ENCODE assay signal across 8 cellular contexts in the genomic region with DNA sequence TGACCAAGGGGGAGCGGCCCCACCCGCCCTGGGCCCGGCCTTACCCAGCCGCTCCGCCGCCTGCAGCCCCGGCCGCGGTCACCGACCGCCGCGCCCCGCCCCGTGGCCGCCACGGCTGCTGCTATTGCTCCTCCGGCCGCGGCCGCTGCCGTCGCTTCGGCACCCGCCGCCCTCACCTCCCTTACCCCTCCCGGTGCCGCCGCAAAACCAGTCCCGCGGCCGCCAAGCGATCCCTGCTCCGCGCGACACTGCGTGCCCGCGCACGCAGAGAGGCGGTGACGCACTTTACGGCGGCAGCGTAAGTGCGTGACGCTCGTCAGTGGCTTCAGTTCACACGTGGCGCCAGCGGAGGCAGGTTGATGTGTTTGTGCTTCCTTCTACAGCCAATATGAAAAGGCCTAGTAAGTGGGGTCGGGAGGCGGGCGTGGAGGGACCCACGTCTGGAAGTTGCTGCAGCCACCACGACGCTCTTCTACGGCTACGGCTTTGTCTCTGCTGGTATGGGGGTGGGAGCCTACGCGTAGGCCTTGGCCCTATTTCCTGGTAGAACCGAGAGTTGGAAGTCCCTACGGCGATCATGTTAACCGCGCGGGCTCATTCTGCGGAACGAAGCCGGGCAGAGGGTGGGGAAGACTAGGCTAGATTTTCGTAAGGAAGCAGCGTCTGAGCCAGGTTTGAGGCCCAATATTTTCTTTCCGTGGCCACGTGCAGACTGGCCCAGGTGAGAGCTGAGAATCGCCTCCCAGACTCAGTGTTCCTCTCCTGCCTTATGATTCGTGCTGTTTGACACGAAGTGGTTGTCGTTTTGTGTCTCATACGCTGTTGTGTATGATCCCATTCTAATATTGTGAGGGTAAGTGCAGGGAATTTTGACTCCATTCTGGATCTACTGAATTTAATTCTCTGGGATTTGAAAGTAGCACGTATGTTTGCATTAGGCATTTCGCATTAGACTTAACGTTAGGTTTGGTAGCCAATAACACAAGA. TPM values are rescaled to one million over a fixed set of nuclear protein-coding genes. Genes with fewer than 3 reads are reported as not detected.
DNase-seq lines count a peak whose midpoint lies in the region; ATAC-seq and TF ChIP-seq lines count a peak whose summit lies in the region.

A gene with protein sequence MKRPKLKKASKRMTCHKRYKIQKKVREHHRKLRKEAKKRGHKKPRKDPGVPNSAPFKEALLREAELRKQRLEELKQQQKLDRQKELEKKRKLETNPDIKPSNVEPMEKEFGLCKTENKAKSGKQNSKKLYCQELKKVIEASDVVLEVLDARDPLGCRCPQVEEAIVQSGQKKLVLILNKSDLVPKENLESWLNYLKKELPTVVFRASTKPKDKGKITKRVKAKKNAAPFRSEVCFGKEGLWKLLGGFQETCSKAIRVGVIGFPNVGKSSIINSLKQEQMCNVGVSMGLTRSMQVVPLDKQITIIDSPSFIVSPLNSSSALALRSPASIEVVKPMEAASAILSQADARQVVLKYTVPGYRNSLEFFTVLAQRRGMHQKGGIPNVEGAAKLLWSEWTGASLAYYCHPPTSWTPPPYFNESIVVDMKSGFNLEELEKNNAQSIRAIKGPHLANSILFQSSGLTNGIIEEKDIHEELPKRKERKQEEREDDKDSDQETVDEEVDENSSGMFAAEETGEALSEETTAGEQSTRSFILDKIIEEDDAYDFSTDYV (plus strand): TSS at position 328 of the 987 bp plus-strand sequence. CDS start 61 bp downstream, at position 389.
A gene (minus strand): TSS at position 209 of the 987 bp plus-strand sequence.

- peak within 1 kb of the TSS; percentile 85 for H3K4me3 ChIP-seq in fibroblast of mammary gland (ENCODE audit: control insufficient read depth, low read depth, low read length)

- peak; percentile 73 for ATAC-seq in GM21825 (IDR thresholded peaks at IDR 0.05; ENCODE audit: unreplicated experiment)
- ATAC-seq in naive thymus-derived CD8-positive, alpha-beta T cell = peak; percentile 85 to 88
- peak; percentile 76 to 81 for ATAC-seq in stimulated activated naive B cell treated with anti-CD40 and anti-IgM and Interleukin-4, amounts not matched to agents 10 μg/mL and 1 μg/mL and 100 μg/mL, for 72 hours (replicated peaks)

- peaks cover 84% of the 10 kb centered on the region for H3K36me3 Mint-ChIP-seq in activated T-helper 2 cell treated with anti-CD3 and anti-CD28 coated beads, Interferon-gamma antibody, Interleukin-2, Interleukin-4, amounts not matched to agents 10 μg/mL and 5 μg/mL and 100 μg/mL, durations not matched to agents 14 hours and 24 hours and 36 hours (ENCODE audit: low read depth)
- peaks cover 0 to 58% (median 23%) of the 10 kb centered on the region in 3 donors for H3K36me3 Mint-ChIP-seq in naive thymus-derived CD8-positive, alpha-beta T cell
- H3K36me3 Mint-ChIP-seq in stimulated activated naive B cell treated with anti-CD40 and anti-IgM and Interleukin-4, amounts not matched to agents 10 μg/mL and 1 μg/mL and 100 μg/mL, for 72 hours = peaks cover 12 to 41% of the 10 kb centered on the region in 2 donors

- no peaks in the 10 kb centered on the region for H3K9me3 Mint-ChIP-seq in activated T-helper 2 cell treated with anti-CD3 and anti-CD28 coated beads, Interferon-gamma antibody, Interleukin-2, Interleukin-4, amounts not matched to agents 10 μg/mL and 5 μg/mL and 100 μg/mL, durations not matched to agents 14 hours and 24 hours and 36 hours
- H3K9me3 Mint-ChIP-seq in naive thymus-derived CD8-positive, alpha-beta T cell = no peaks in the 10 kb centered on the region
- H3K9me3 Mint-ChIP-seq in stimulated activated naive B cell treated with anti-CD40 and anti-IgM and Interleukin-4, amounts not matched to agents 10 μg/mL and 1 μg/mL and 100 μg/mL, for 72 hours = no peaks in the 10 kb centered on the region

- TF ChIP-seq POLR2A in Raji (IDR thresholded peaks at IDR 0.05; ENCODE audit: insufficient read depth, low read depth, low read length) = peak; percentile 97

- POLR2A ChIA-PET in naive thymus-derived CD8-positive, alpha-beta T cell (lab: Charles Lee) = interaction anchor here (0.6 to 4.8 kb wide), 2 partner anchors 19 to 672 kb away, joined by 3 to 33 read pairs; a partner anchor contains a TSS

- peak within 1 kb of the TSS; percentile 99 for H3K27ac Mint-ChIP-seq in activated T-helper 2 cell treated with anti-CD3 and anti-CD28 coated beads, Interferon-gamma antibody, Interleukin-2, Interleukin-4, amounts not matched to agents 10 μg/mL and 5 μg/mL and 100 μg/mL, durations not matched to agents 14 hours and 24 hours and 36 hours
- peak within 1 kb of the TSS; percentile 96 to 100 (median 99) for H3K27ac Mint-ChIP-seq in naive thymus-derived CD8-positive, alpha-beta T cell
- peak within 1 kb of the TSS; percentile 98 for H3K27ac Mint-ChIP-seq in stimulated activated naive B cell treated with anti-CD40 and anti-IgM and Interleukin-4, amounts not matched to agents 10 μg/mL and 1 μg/mL and 100 μg/mL, for 72 hours

- no peaks in the 10 kb centered on the region for H3K27me3 Mint-ChIP-seq in activated T-helper 2 cell treated with anti-CD3 and anti-CD28 coated beads, Interferon-gamma antibody, Interleukin-2, Interleukin-4, amounts not matched to agents 10 μg/mL and 5 μg/mL and 100 μg/mL, durations not matched to agents 14 hours and 24 hours and 36 hours (ENCODE audit: low read depth)
- H3K27me3 Mint-ChIP-seq in naive thymus-derived CD8-positive, alpha-beta T cell = no peaks in the 10 kb centered on the region
- no peaks in the 10 kb centered on the region for H3K27me3 Mint-ChIP-seq in stimulated activated naive B cell treated with anti-CD40 and anti-IgM and Interleukin-4, amounts not matched to agents 10 μg/mL and 1 μg/mL and 100 μg/mL, for 72 hours

- DNase-seq in Daoy (ENCODE audit: low read depth) = peak; percentile 97
- peak; percentile 87 to 88 for DNase-seq in Kasumi-1 (lab: John Stamatoyannopoulos, UW)
- peak; percentile 94 for DNase-seq in activated T-helper 2 cell treated with anti-CD3 and anti-CD28 coated beads, Interferon-gamma antibody, Interleukin-2, Interleukin-4, amounts not matched to agents 10 μg/mL and 5 μg/mL and 100 μg/mL, durations not matched to agents 14 hours and 24 hours and 36 hours (ENCODE audit: low spot score)
- peak; percentile 94 for DNase-seq in fibroblast of mammary gland (ENCODE audit: low read depth)
- DNase-seq in naive thymus-derived CD8-positive, alpha-beta T cell = peak; percentile 88 to 94 (median 91)
- peak; percentile 93 for DNase-seq in stimulated activated naive B cell treated with anti-CD40 and anti-IgM and Interleukin-4, amounts not matched to agents 10 μg/mL and 1 μg/mL and 100 μg/mL, for 72 hours

- peak within 1 kb of the TSS; percentile 99 for H3K4me3 Mint-ChIP-seq in activated T-helper 2 cell treated with anti-CD3 and anti-CD28 coated beads, Interferon-gamma antibody, Interleukin-2, Interleukin-4, amounts not matched to agents 10 μg/mL and 5 μg/mL and 100 μg/mL, durations not matched to agents 14 hours and 24 hours and 36 hours (ENCODE audit: low read depth)
- H3K4me3 Mint-ChIP-seq in naive thymus-derived CD8-positive, alpha-beta T cell = peak within 1 kb of the TSS; percentile 94 to 99 (median 98)
- H3K4me3 Mint-ChIP-seq in stimulated activated naive B cell treated with anti-CD40 and anti-IgM and Interleukin-4, amounts not matched to agents 10 μg/mL and 1 μg/mL and 100 μg/mL, for 72 hours = peak within 1 kb of the TSS; percentile 85 to 98

- peaks cover 46% of the 10 kb centered on the region for H3K4me1 Mint-ChIP-seq in activated T-helper 2 cell treated with anti-CD3 and anti-CD28 coated beads, Interferon-gamma antibody, Interleukin-2, Interleukin-4, amounts not matched to agents 10 μg/mL and 5 μg/mL and 100 μg/mL, durations not matched to agents 14 hours and 24 hours and 36 hours (ENCODE audit: low read depth)
- H3K4me1 Mint-ChIP-seq in naive thymus-derived CD8-positive, alpha-beta T cell = peaks cover 28 to 67% (median 49%) of the 10 kb centered on the region in 4 donors
- H3K4me1 Mint-ChIP-seq in stimulated activated naive B cell treated with anti-CD40 and anti-IgM and Interleukin-4, amounts not matched to agents 10 μg/mL and 1 μg/mL and 100 μg/mL, for 72 hours = peaks cover 15 to 54% of the 10 kb centered on the region in 2 donors

- intact Hi-C loops in activated T-helper 2 cell treated with anti-CD3 and anti-CD28 coated beads, Interferon-gamma antibody, Interleukin-2, Interleukin-4, amounts not matched to agents 10 μg/mL and 5 μg/mL and 100 μg/mL, durations not matched to agents 14 hours and 24 hours and 36 hours (cut with micrococcal nuclease) = loop anchor here (1.0 to 10.0 kb wide), 6 partner anchors 20 to 711 kb away; a partner anchor contains a TSS

- no peak for TF ChIP-seq CTCF in fibroblast of mammary gland (conservative IDR thresholded peaks at IDR 0.05; ENCODE audit: control insufficient read depth, insufficient read depth, low read depth, low read length)

RNA-seq across cellular contexts. Expression of the first gene that starts in this region (rescaled TPM):
- total RNA-seq in Daoy (2014; rRNA removed; shearing (Covaris generic)) = 203 and 268 TPM in 2 replicates
- 226 and 235 TPM in 2 replicates for total RNA-seq in activated T-helper 2 cell treated with anti-CD3 and anti-CD28 coated beads, Interferon-gamma antibody, Interleukin-2, Interleukin-4, amounts not matched to agents 10 μg/mL and 5 μg/mL and 100 μg/mL, durations not matched to agents 14 hours and 24 hours and 36 hours
- 100 to 1,000 TPM; 107 to 109 TPM for total RNA-seq in naive thymus-derived CD8-positive, alpha-beta T cell
- 10 to 100 TPM; 41.8 to 77.5 (median 73.2) TPM for polyA plus RNA-seq in naive thymus-derived CD8-positive, alpha-beta T cell

RNA-seq across cellular contexts. Expression of the second gene that starts in this region (rescaled TPM):
- total RNA-seq in Daoy (2014; rRNA removed; shearing (Covaris generic)) = 34.1 and 36.7 TPM in 2 replicates
- 60.4 and 66.3 TPM in 2 replicates for total RNA-seq in activated T-helper 2 cell treated with anti-CD3 and anti-CD28 coated beads, Interferon-gamma antibody, Interleukin-2, Interleukin-4, amounts not matched to agents 10 μg/mL and 5 μg/mL and 100 μg/mL, durations not matched to agents 14 hours and 24 hours and 36 hours
- total RNA-seq in naive thymus-derived CD8-positive, alpha-beta T cell = 10 to 100 TPM; 66.0 to 72.9 TPM
- polyA plus RNA-seq in naive thymus-derived CD8-positive, alpha-beta T cell = 10 to 100 TPM; 71.8 to 81.4 (median 80.5) TPM

Comparison
In these comparisons a context has a peak if more than half of its experiments do, and no peak if none do; other contexts are left out.
1. Peak in every context shown above with its lines: DNase-seq, ATAC-seq and H3K4me3 ChIP-seq.